1 cellular context compared by ENCODE assay signal in the genomic region with DNA sequence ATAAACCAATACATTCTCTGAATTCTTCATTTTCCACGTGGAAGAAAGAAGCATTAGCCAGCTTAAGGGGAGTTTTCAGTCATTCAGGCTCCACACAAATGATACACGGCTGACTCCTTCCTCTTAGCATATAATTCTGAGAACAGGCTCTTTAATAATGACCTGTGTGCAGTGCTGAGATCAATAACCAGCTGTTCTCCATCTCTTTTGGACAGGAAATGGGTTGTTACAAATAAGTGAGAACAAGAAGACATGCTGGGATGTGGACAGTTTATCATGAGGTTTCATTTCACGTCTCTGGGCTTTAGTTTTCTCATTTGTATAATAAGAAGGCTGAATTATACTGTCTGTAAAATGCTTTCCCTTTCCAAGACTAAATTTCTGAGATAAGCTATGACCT.
TF ChIP-seq lines count a peak whose summit lies in the region.

No MANE protein-coding gene starts in this region.

TF ChIP-seq in GM12878, 131 proteins besides CTCF, POLR2A, EP300 and RAD21 (continued from another document):
- TF ChIP-seq NFYA (IDR thresholded peaks at IDR 0.05; ENCODE audit: borderline replicate concordance, low read depth, low read length): no peak
- no peak for TF ChIP-seq POLR2AphosphoS2 (IDR thresholded peaks at IDR 0.05; ENCODE audit: low read depth, low read length)
- no peak for TF ChIP-seq KDM1A (IDR thresholded peaks at IDR 0.05; ENCODE audit: borderline replicate concordance)
- TF ChIP-seq, protein P1, sequence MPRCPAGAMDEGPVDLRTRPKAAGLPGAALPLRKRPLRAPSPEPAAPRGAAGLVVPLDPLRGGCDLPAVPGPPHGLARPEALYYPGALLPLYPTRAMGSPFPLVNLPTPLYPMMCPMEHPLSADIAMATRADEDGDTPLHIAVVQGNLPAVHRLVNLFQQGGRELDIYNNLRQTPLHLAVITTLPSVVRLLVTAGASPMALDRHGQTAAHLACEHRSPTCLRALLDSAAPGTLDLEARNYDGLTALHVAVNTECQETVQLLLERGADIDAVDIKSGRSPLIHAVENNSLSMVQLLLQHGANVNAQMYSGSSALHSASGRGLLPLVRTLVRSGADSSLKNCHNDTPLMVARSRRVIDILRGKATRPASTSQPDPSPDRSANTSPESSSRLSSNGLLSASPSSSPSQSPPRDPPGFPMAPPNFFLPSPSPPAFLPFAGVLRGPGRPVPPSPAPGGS (IDR thresholded peaks at IDR 0.05; ENCODE audit: borderline replicate concordance, insufficient read depth, low read depth, low read length, poor library complexity, severe bottlenecking): no peak
TF ChIP-seq in GM12878: peak in this region for 0.
